Comparison of ENCODE assay signal across 7 cellular contexts in genomic region chr7:66629222-66629658, GRCh38. TPM values are rescaled to one million over a fixed set of nuclear protein-coding genes. Genes with fewer than 3 reads are reported as not detected.
A peak's percentile ranks its signal among the peaks of the same experiment; 100 is the strongest.
DNase-seq lines count a peak whose midpoint lies in the region; ATAC-seq and TF ChIP-seq lines count a peak whose summit lies in the region.

No MANE protein-coding gene starts in this region.

- peak overlapping the region; percentile 69 to 95 for H3K27ac Mint-ChIP-seq in effector memory CD8-positive, alpha-beta T cell
- peak overlapping the region in 8 of 9 donors; percentile 13 to 89 (median 58) for H3K27ac Mint-ChIP-seq in naive thymus-derived CD4-positive, alpha-beta T cell

- peaks cover 33 to 44% of the 10 kb centered on the region in 2 donors for H3K4me1 Mint-ChIP-seq in effector memory CD8-positive, alpha-beta T cell (ENCODE audit: low read depth in 2 of 2)
- peaks cover 39 to 53% (median 48%) of the 10 kb centered on the region in 7 donors for H3K4me1 Mint-ChIP-seq in naive thymus-derived CD4-positive, alpha-beta T cell

- H3K36me3 Mint-ChIP-seq in effector memory CD8-positive, alpha-beta T cell (ENCODE audit: insufficient read depth): peaks cover 31% of the 10 kb centered on the region
- peaks cover 0 to 19% (median under 1%) of the 10 kb centered on the region in 5 donors for H3K36me3 Mint-ChIP-seq in naive thymus-derived CD4-positive, alpha-beta T cell

- intact Hi-C loops in naive thymus-derived CD4-positive, alpha-beta T cell (cut with micrococcal nuclease): loop anchor here (1.0 to 10.0 kb wide), 5 partner anchors 72 to 1590 kb away; partner anchors contain the start of genes TMEM248 (in 2 of the 2) and TYW1 (in 1 of the 2)

- no peaks in the 10 kb centered on the region for H4K20me1 ChIP-seq in OCI-LY3 (ENCODE audit: insufficient read depth, low read length)

- H2AFZ ChIP-seq in OCI-LY3 (ENCODE audit: low read depth, low read length): peak overlapping the region; percentile 80; the same call in 1 of the 2 replicates

- CTCF ChIA-PET in naive thymus-derived CD4-positive, alpha-beta T cell (lab: Charles Lee): no interaction called here

- H3K27me3 ChIP-seq in OCI-LY3 (ENCODE audit: low read depth, low read length): no peaks in the 10 kb centered on the region
- H3K27me3 ChIP-seq in naive thymus-derived CD4-positive, alpha-beta T cell (ENCODE audit: control insufficient read depth in 2 of 2, insufficient read depth in 2 of 2, low read length in 2 of 2): no peaks in the 10 kb centered on the region

- H3K36me3 ChIP-seq in OCI-LY3 (replicated peaks; ENCODE audit: low read depth, low read length): no peaks in the 10 kb centered on the region
- peaks cover 0 to 13% (median 0%) of the 10 kb centered on the region in 3 experiments for H3K36me3 ChIP-seq in naive thymus-derived CD4-positive, alpha-beta T cell (ENCODE audit: control insufficient read depth in 2 of 3, insufficient read depth in 3 of 3, low read length in 3 of 3)

- no peak for TF ChIP-seq CTCF in OCI-LY3 (IDR thresholded peaks at IDR 0.05; ENCODE audit: low read depth, low read length)

- ATAC-seq in GM21619 (IDR thresholded peaks at IDR 0.05; ENCODE audit: unreplicated experiment): peak; percentile 4
- peak; percentile 7 for ATAC-seq in effector memory CD8-positive, alpha-beta T cell (replicated peaks)
- peak; percentile 20 for ATAC-seq in naive thymus-derived CD4-positive, alpha-beta T cell

- peak overlapping the region; percentile 45 for H3K27ac ChIP-seq in OCI-LY3 (ENCODE audit: low read length)
- H3K27ac ChIP-seq in naive thymus-derived CD4-positive, alpha-beta T cell (ENCODE audit: low read depth, low read length): peak overlapping the region; percentile 91

- H3K9ac ChIP-seq in OCI-LY3 (ENCODE audit: low read length): peak overlapping the region; percentile 71

- POLR2A ChIA-PET in naive thymus-derived CD4-positive, alpha-beta T cell (lab: Charles Lee): interaction anchor here (0.9 to 3.6 kb wide), 8 partner anchors 16 to 292 kb away, joined by 3 to 23 read pairs (median 4); partner anchors contain the start of gene RABGEF1

- DNase-seq in effector memory CD8-positive, alpha-beta T cell: no peak
- DNase-seq in naive thymus-derived CD4-positive, alpha-beta T cell: no peak
- DNase-seq in AML-193 (lab: John Stamatoyannopoulos, UW) (no peak), NCI-H1417 (lab: John Stamatoyannopoulos, UW) (no peak), HPDE6-E6E7 (ENCODE audit: extremely low spot score) (no peak)

- H3K4me3 ChIP-seq in OCI-LY3 (ENCODE audit: low read length): peak overlapping the region; percentile 85
- peak overlapping the region; percentile 63 for H3K4me3 ChIP-seq in naive thymus-derived CD4-positive, alpha-beta T cell (ENCODE audit: low read length)

- H3K9me3 ChIP-seq in OCI-LY3 (ENCODE audit: insufficient read depth, low read length): no peaks in the 10 kb centered on the region
- H3K9me3 ChIP-seq in naive thymus-derived CD4-positive, alpha-beta T cell (ENCODE audit: control insufficient read depth in 2 of 3, low read length in 3 of 3): no peaks in the 10 kb centered on the region

- H3K79me2 ChIP-seq in OCI-LY3 (ENCODE audit: low read length): no peaks in the 10 kb centered on the region

- peak overlapping the region; percentile 78 to 89 for H3K4me3 Mint-ChIP-seq in effector memory CD8-positive, alpha-beta T cell
- peak overlapping the region; percentile 54 to 90 (median 82) for H3K4me3 Mint-ChIP-seq in naive thymus-derived CD4-positive, alpha-beta T cell

- no peaks in the 10 kb centered on the region for H3K27me3 Mint-ChIP-seq in effector memory CD8-positive, alpha-beta T cell
- peaks cover 0 to 4% (median 0%) of the 10 kb centered on the region in 5 donors for H3K27me3 Mint-ChIP-seq in naive thymus-derived CD4-positive, alpha-beta T cell

- H3K9me3 Mint-ChIP-seq in effector memory CD8-positive, alpha-beta T cell: no peaks in the 10 kb centered on the region
- peaks cover 0 to 3% (median 0%) of the 10 kb centered on the region in 11 donors for H3K9me3 Mint-ChIP-seq in naive thymus-derived CD4-positive, alpha-beta T cell

- peak overlapping the region; percentile 72 for H3K4me2 ChIP-seq in OCI-LY3 (ENCODE audit: low read length)

- H3K4me1 ChIP-seq in OCI-LY3 (ENCODE audit: low read length): peaks cover 21% of the 10 kb centered on the region
- peaks cover 31 to 34% of the 10 kb centered on the region in 2 donors for H3K4me1 ChIP-seq in naive thymus-derived CD4-positive, alpha-beta T cell (ENCODE audit: control insufficient read depth in 2 of 2, insufficient read depth in 2 of 2, low read length in 2 of 2)

RNA-seq across cellular contexts. Expression of gene KCTD7, which starts 0.6 kb away (rescaled TPM):
- total RNA-seq in naive thymus-derived CD4-positive, alpha-beta T cell: 10 to 100 TPM; 22.9 to 43.6 (median 33.8) TPM
- 10 to 100 TPM; 10.4 to 14.4 TPM for polyA plus RNA-seq in naive thymus-derived CD4-positive, alpha-beta T cell
